8 cellular contexts compared by ENCODE assay signal in genomic region chr5:110738503-110738811, GRCh38. TPM values are rescaled to one million over a fixed set of nuclear protein-coding genes. Genes with fewer than 3 reads are reported as not detected.
A peak's percentile ranks its signal among the peaks of the same experiment; 100 is the strongest.
DNase-seq lines count a peak whose midpoint lies in the region; ATAC-seq, FAIRE-seq and TF ChIP-seq lines count a peak whose summit lies in the region.

No MANE protein-coding gene starts in this region.

- peak; percentile 42 for DNase-seq in GM19238 (ENCODE audit: insufficient read length, low spot score)
- DNase-seq in activated T-helper 1 cell treated with anti-CD3 and anti-CD28 coated beads, Interleukin-12 subunit alpha, Interleukin-12 subunit beta, Interleukin-2, Interleukin-4 antibody, amounts not matched to agents 30 ng/mL and 10 ng/mL and 1 ng/mL, durations not matched to agents 14 hours and 24 hours and 36 hours (ENCODE audit: low spot score), result no peak
- peak; percentile 60 for DNase-seq in right atrium auricular region (ENCODE audit: low spot score)
- DNase-seq in small intestine, result no peak
- no peak for DNase-seq in OCI-M1 (lab: John Stamatoyannopoulos, UW)
- DNase-seq in kidney tubule cell (ENCODE audit: low spot score), result no peak

- peaks cover 12% of the 10 kb centered on the region for H3K27me3 Mint-ChIP-seq in activated T-helper 1 cell treated with anti-CD3 and anti-CD28 coated beads, Interleukin-12 subunit alpha, Interleukin-12 subunit beta, Interleukin-2, Interleukin-4 antibody, amounts not matched to agents 30 ng/mL and 10 ng/mL and 1 ng/mL, durations not matched to agents 14 hours and 24 hours and 36 hours (ENCODE audit: insufficient read depth)

- H3K9me3 Mint-ChIP-seq in activated T-helper 1 cell treated with anti-CD3 and anti-CD28 coated beads, Interleukin-12 subunit alpha, Interleukin-12 subunit beta, Interleukin-2, Interleukin-4 antibody, amounts not matched to agents 30 ng/mL and 10 ng/mL and 1 ng/mL, durations not matched to agents 14 hours and 24 hours and 36 hours, result no peaks in the 10 kb centered on the region

- H3K4me1 Mint-ChIP-seq in activated T-helper 1 cell treated with anti-CD3 and anti-CD28 coated beads, Interleukin-12 subunit alpha, Interleukin-12 subunit beta, Interleukin-2, Interleukin-4 antibody, amounts not matched to agents 30 ng/mL and 10 ng/mL and 1 ng/mL, durations not matched to agents 14 hours and 24 hours and 36 hours (ENCODE audit: low read depth), result peaks cover 39% of the 10 kb centered on the region

- H4K20me1 ChIP-seq in BLaER1, result no peaks in the 10 kb centered on the region; the same call in 1 of the 2 replicates

- peak overlapping the region; percentile 88 for H3K9ac ChIP-seq in BLaER1

- H3K36me3 Mint-ChIP-seq in activated T-helper 1 cell treated with anti-CD3 and anti-CD28 coated beads, Interleukin-12 subunit alpha, Interleukin-12 subunit beta, Interleukin-2, Interleukin-4 antibody, amounts not matched to agents 30 ng/mL and 10 ng/mL and 1 ng/mL, durations not matched to agents 14 hours and 24 hours and 36 hours (ENCODE audit: low read depth), result peaks cover 6% of the 10 kb centered on the region

- H3K4me3 Mint-ChIP-seq in activated T-helper 1 cell treated with anti-CD3 and anti-CD28 coated beads, Interleukin-12 subunit alpha, Interleukin-12 subunit beta, Interleukin-2, Interleukin-4 antibody, amounts not matched to agents 30 ng/mL and 10 ng/mL and 1 ng/mL, durations not matched to agents 14 hours and 24 hours and 36 hours, result peak overlapping the region; percentile 97

- peak overlapping the region; percentile 75 for H3K4me2 ChIP-seq in BLaER1

- H3K27ac ChIP-seq in BLaER1 (no peak overlapping the region; the same call in 1 of the 2 replicates), right atrium auricular region (peak overlapping the region; percentile 82 to 91), small intestine (ENCODE audit: low read depth in 1 of 2, low read length in 1 of 2) (peak overlapping the region; percentile 66 to 95)

- peaks cover 27% of the 10 kb centered on the region for H3K4me1 ChIP-seq in BLaER1
- peaks cover 0 to 9% of the 10 kb centered on the region in 2 donors for H3K4me1 ChIP-seq in right atrium auricular region
- peaks cover 0 to 2% of the 10 kb centered on the region in 2 donors for H3K4me1 ChIP-seq in small intestine (ENCODE audit: control insufficient read depth in 2 of 2, insufficient read depth in 1 of 2, low read depth in 1 of 2, low read length in 1 of 2)

- TF ChIP-seq CTCF in right atrium auricular region (IDR thresholded peaks at IDR 0.05), result no peak

- no peak for FAIRE-seq in small intestine (lab: Jason Lieb, UNC)

- peak; percentile 39 for ATAC-seq in HG03108 (IDR thresholded peaks at IDR 0.05; ENCODE audit: unreplicated experiment)

- no peaks in the 10 kb centered on the region for H3K36me3 ChIP-seq in BLaER1
- no peaks in the 10 kb centered on the region for H3K36me3 ChIP-seq in right atrium auricular region
- no peaks in the 10 kb centered on the region for H3K36me3 ChIP-seq in small intestine (ENCODE audit: control insufficient read depth in 2 of 2, insufficient read depth in 2 of 2, low read length in 2 of 2)

- WGBS in small intestine, 3 donors, result 0 to 2% (median 0%) methylated on average over 13 to 14 of the region's 14 CpGs

- H3K9me3 ChIP-seq in BLaER1 (no peaks in the 10 kb centered on the region), right atrium auricular region (no peaks in the 10 kb centered on the region), small intestine (ENCODE audit: control insufficient read depth, low read depth) (no peaks in the 10 kb centered on the region)

- H3K27ac Mint-ChIP-seq in activated T-helper 1 cell treated with anti-CD3 and anti-CD28 coated beads, Interleukin-12 subunit alpha, Interleukin-12 subunit beta, Interleukin-2, Interleukin-4 antibody, amounts not matched to agents 30 ng/mL and 10 ng/mL and 1 ng/mL, durations not matched to agents 14 hours and 24 hours and 36 hours, result peak overlapping the region; percentile 96

- intact Hi-C loops in activated T-helper 1 cell treated with anti-CD3 and anti-CD28 coated beads, Interleukin-12 subunit alpha, Interleukin-12 subunit beta, Interleukin-2, Interleukin-4 antibody, amounts not matched to agents 30 ng/mL and 10 ng/mL and 1 ng/mL, durations not matched to agents 14 hours and 24 hours and 36 hours (cut with micrococcal nuclease), result loop anchor here (1.0 to 5.0 kb wide), 6 partner anchors 12 to 1424 kb away; partner anchors contain the start of genes STARD4 and TMEM232

- H3K27me3 ChIP-seq in BLaER1 (no peaks in the 10 kb centered on the region), right atrium auricular region (no peaks in the 10 kb centered on the region), small intestine (ENCODE audit: control insufficient read depth in 2 of 2, insufficient read depth in 2 of 2, low read length in 2 of 2) (no peaks in the 10 kb centered on the region)

- H3K4me3 ChIP-seq in BLaER1, result peak overlapping the region; percentile 92
- peak overlapping the region; percentile 93 to 96 for H3K4me3 ChIP-seq in right atrium auricular region
- peak overlapping the region; percentile 87 to 94 for H3K4me3 ChIP-seq in small intestine (ENCODE audit: low read depth in 1 of 2, low read length in 2 of 2)

RNA-seq across cellular contexts. Expression of gene SLC25A46, which starts 0.3 kb away (rescaled TPM):
- 54.6 and 55.4 TPM in 2 replicates for total RNA-seq in activated T-helper 1 cell treated with anti-CD3 and anti-CD28 coated beads, Interleukin-12 subunit alpha, Interleukin-12 subunit beta, Interleukin-2, Interleukin-4 antibody, amounts not matched to agents 30 ng/mL and 10 ng/mL and 1 ng/mL, durations not matched to agents 14 hours and 24 hours and 36 hours
- total RNA-seq in right atrium auricular region, result 10 to 100 TPM; 35.4 to 52.7 TPM
- 10 to 100 TPM; 24.6 to 27.5 (median 25.9) TPM for polyA plus RNA-seq in small intestine

RNA-seq across cellular contexts. Expression of gene TMEM232, which starts 12.0 kb away (rescaled TPM):
- total RNA-seq in activated T-helper 1 cell treated with anti-CD3 and anti-CD28 coated beads, Interleukin-12 subunit alpha, Interleukin-12 subunit beta, Interleukin-2, Interleukin-4 antibody, amounts not matched to agents 30 ng/mL and 10 ng/mL and 1 ng/mL, durations not matched to agents 14 hours and 24 hours and 36 hours, result 0.61 and 1.3 TPM in 2 replicates
- 1 to 10 TPM; 1.1 to 1.2 TPM for total RNA-seq in right atrium auricular region
- 1 to 10 TPM in 1 of 3 donors, under 1 TPM in 2; 0.27 to 1.1 (median 0.97) TPM for polyA plus RNA-seq in small intestine

Comparison
In these comparisons a context has a peak if more than half of its experiments do, and no peak if none do; other contexts are left out.
1. DNase-seq: peak in GM19238 (single experiment) and right atrium auricular region (single experiment); none in activated T-helper 1 cell treated with anti-CD3 and anti-CD28 coated beads, Interleukin-12 subunit alpha, Interleukin-12 subunit beta, Interleukin-2, Interleukin-4 antibody, amounts not matched to agents 30 ng/mL and 10 ng/mL and 1 ng/mL, durations not matched to agents 14 hours and 24 hours and 36 hours (single experiment), small intestine (single experiment), OCI-M1 (single experiment) and kidney tubule cell (single experiment).
2. Peak in every context shown above with its lines, with median percentiles within 50 percentile points of each other: H3K4me3 ChIP-seq.